In genomic region chr11:33655842-33656600, GRCh38 we compare ENCODE assay signal across 16 cellular contexts. TPM values are rescaled to one million over a fixed set of nuclear protein-coding genes. Genes with fewer than 3 reads are reported as not detected.
DNase-seq lines count a peak whose midpoint lies in the region; ATAC-seq, FAIRE-seq and TF ChIP-seq lines count a peak whose summit lies in the region.
"Had no signal": no experiment of that assay in that cellular context is flagged by ENCODE, and none has a peak within 500 bp of the region (broad histone marks: within the 10 kb centered on the region; RNA-seq: fewer than 3 reads in every experiment).

No MANE protein-coding gene starts in this region.

- no peaks in the 10 kb centered on the region for H3K27me3 ChIP-seq in foreskin keratinocyte
- H3K27me3 ChIP-seq: SJSA1 had no signal

- peak; percentile 73 for FAIRE-seq in GM12891 (lab: Jason Lieb, UNC)

- DNase-seq in GM12891 (ENCODE audit: insufficient read length, low spot score) (no peak), foreskin keratinocyte (peak; percentile 44 to 65), GF-D8 (lab: John Stamatoyannopoulos, UW) (no peak), NCI-H2171 (lab: John Stamatoyannopoulos, UW) (no peak), COLO668 (lab: John Stamatoyannopoulos, UW; ENCODE audit: unreplicated experiment) (no peak)
- DNase-seq: activated naive CD8-positive, alpha-beta T cell treated with anti-CD3 and anti-CD28 coated beads for 36 hours; cerebellar nuclear complex; NCI-H187 treated with DMSO at 0.1 percent for 48 hours; stimulated activated CD4-positive, alpha-beta T cell treated with anti-CD3 and anti-CD28 coated beads, Interleukin-2, amount 100 ng/mL, for 24 hours had no signal

- no peak for TF ChIP-seq POLR2A in GM12891 (IDR thresholded peaks at IDR 0.05; ENCODE audit: low read depth, low read length)

- no peak for TF ChIP-seq CTCF in foreskin keratinocyte (conservative IDR thresholded peaks at IDR 0.05)

- peak; percentile 55 for ATAC-seq in GM19397 (IDR thresholded peaks at IDR 0.05; ENCODE audit: unreplicated experiment)
- ATAC-seq in HG03175 (IDR thresholded peaks at IDR 0.05; ENCODE audit: unreplicated experiment), result peak; percentile 55
- ATAC-seq in foreskin keratinocyte, result peak; percentile 21
- no peak for ATAC-seq in GM18909 (IDR thresholded peaks at IDR 0.05; ENCODE audit: poor library complexity, unreplicated experiment)
- ATAC-seq: GM23338 had no signal

- H3K27ac ChIP-seq in foreskin keratinocyte, result peak overlapping the region; percentile 46
- H3K27ac ChIP-seq: SJSA1 had no signal

- peaks cover 11% of the 10 kb centered on the region for H3K4me1 ChIP-seq in foreskin keratinocyte
- H3K4me1 ChIP-seq: SJSA1 had no signal

TF ChIP-seq in GM12891, 5 proteins besides CTCF, POLR2A, EP300 and RAD21:
- TF ChIP-seq POLR2AphosphoS5 (IDR thresholded peaks at IDR 0.05; ENCODE audit: low read depth, low read length) (no peak), PAX5 (IDR thresholded peaks at IDR 0.05; ENCODE audit: insufficient read depth, low read length, severe bottlenecking) (peak; percentile 90), POU2F2 (IDR thresholded peaks at IDR 0.05; ENCODE audit: low read depth, low read length) (peak; percentile 38; the same call in 1 of the 2 replicates)

RNA-seq across cellular contexts. Expression of gene C11orf91, which starts 44.6 kb away (rescaled TPM):
- polyA plus RNA-seq in GM12891 (2012; ENCODE audit: low read depth, missing spikeins), result not detected
- 0.18 and 0.41 TPM in 2 replicates for total RNA-seq in foreskin keratinocyte
- 0.20 and 0.50 TPM in 2 replicates for polyA plus RNA-seq in foreskin keratinocyte
- total RNA-seq: fibroblast of lung, GM23338, SJSA1 had no signal
- polyA plus RNA-seq: AG04450, GM23338 had no signal

Comparison
In these comparisons a context has a peak if more than half of its experiments do, and no peak if none do; other contexts are left out.
1. DNase-seq: peak in foreskin keratinocyte (2 of 2); none in GM12891 (single experiment), GF-D8 (single experiment), NCI-H2171 (single experiment) and COLO668 (single experiment).